26 cellular contexts compared by ENCODE assay signal in genomic region chr16:75258807-75259141, GRCh38. TPM values are rescaled to one million over a fixed set of nuclear protein-coding genes. Genes with fewer than 3 reads are reported as not detected.
DNase-seq lines count a peak whose midpoint lies in the region; ATAC-seq and TF ChIP-seq lines count a peak whose summit lies in the region.
"Had no signal": no experiment of that assay in that cellular context is flagged by ENCODE, and none has a peak within 500 bp of the region (broad histone marks: within the 10 kb centered on the region; RNA-seq: fewer than 3 reads in every experiment).

No MANE protein-coding gene starts in this region.

- H3K9me1 ChIP-seq in IMR-90 (ENCODE audit: insufficient read depth, low read length) = peaks cover 51% of the 10 kb centered on the region

- H4K8ac ChIP-seq in IMR-90 (ENCODE audit: low read depth in 2 of 2, low read length in 2 of 2) = no peak overlapping the region

- H3K4me3 ChIP-seq in IMR-90 (ENCODE audit: insufficient read depth, low read depth, low read length) (no peak overlapping the region), smooth muscle cell (no peak overlapping the region)
- H3K4me3 ChIP-seq: HAP-1, SK-N-MC, uterus had no signal

- TF ChIP-seq POLR2A in IMR-90 (IDR thresholded peaks at IDR 0.05; ENCODE audit: low read depth, low read length) = no peak

- no peak for DNase-seq in IMR-90
- no peak for DNase-seq in RWPE1 (ENCODE audit: low spot score)
- DNase-seq in glutamatergic neuron = no peak
- DNase-seq in smooth muscle cell (lab: John Stamatoyannopoulos, UW; ENCODE audit: unreplicated experiment) = no peak
- no peak for DNase-seq in pons (ENCODE audit: low spot score)
- no peak for DNase-seq in midbrain (lab: John Stamatoyannopoulos, UW)
- DNase-seq in activated T-cell treated with anti-CD3 and anti-CD28 coated beads, Interleukin-2, amount 50 U/mL, for 72 hours = no peak
- DNase-seq: activated CD4-positive, alpha-beta T cell treated with anti-CD3 and anti-CD28 coated beads, Interleukin-2, amount 50 U/mL, for 1 hour; activated effector memory CD4-positive, alpha-beta T cell treated with Interleukin-2 at 50 U/mL for 16 hours; CD4-positive, alpha-beta T cell; cortex of kidney; GDM1; naive thymus-derived CD8-positive, alpha-beta T cell; NCI-H2029 treated with DMSO at 0.1 percent for 48 hours; NCI-H446 treated with DMSO at 0.1 percent for 48 hours; NK-92 treated with Interleukin-12 subunit alpha and Interleukin-12 subunit beta, amount 100 ng/mL, for 24 hours; posterior cingulate gyrus had no signal

- no peak overlapping the region for H4K5ac ChIP-seq in IMR-90 (ENCODE audit: low read depth, low read length)

- peak overlapping the region; percentile 96 for H3K27ac Mint-ChIP-seq in glutamatergic neuron (ENCODE audit: unreplicated experiment)
- no peak overlapping the region for H3K27ac Mint-ChIP-seq in activated T-cell treated with anti-CD3 and anti-CD28 coated beads, Interleukin-2, amount 50 U/mL, for 72 hours
- H3K27ac Mint-ChIP-seq: CD4-positive, alpha-beta T cell; memory B cell; naive thymus-derived CD8-positive, alpha-beta T cell had no signal

- H3K36me3 ChIP-seq in IMR-90 (ENCODE audit: control insufficient read depth, insufficient read depth, low read length) (peaks cover 8% of the 10 kb centered on the region; the same call in 1 of the 2 replicates), smooth muscle cell (ENCODE audit: low read depth) (no peaks in the 10 kb centered on the region)
- H3K36me3 ChIP-seq: HAP-1, uterus had no signal

- H3K18ac ChIP-seq in IMR-90 (ENCODE audit: low read depth, low read length) = no peak overlapping the region

- H3K27me3 ChIP-seq in IMR-90 (ENCODE audit: control insufficient read depth, insufficient read depth, low read length) (no peaks in the 10 kb centered on the region), smooth muscle cell (ENCODE audit: low read depth) (no peaks in the 10 kb centered on the region)
- H3K27me3 ChIP-seq: uterus had no signal

- BruUV-seq in IMR-90 (replicated peaks; lab: Mats Ljungman, UMichigan) = no TSS peak

- H3K79me2 ChIP-seq in smooth muscle cell (ENCODE audit: low read depth) = peaks cover 89% of the 10 kb centered on the region

- H2AFZ ChIP-seq in IMR-90 (replicated peaks; ENCODE audit: low read length, poor library complexity) (no peak overlapping the region), smooth muscle cell (ENCODE audit: low read depth) (no peak overlapping the region)

- H3K9me3 ChIP-seq in IMR-90 (ENCODE audit: control insufficient read depth, insufficient read depth, low read length) (no peaks in the 10 kb centered on the region), smooth muscle cell (replicated peaks; ENCODE audit: low read depth) (no peaks in the 10 kb centered on the region)
- H3K9me3 ChIP-seq: HAP-1, uterus had no signal

- no peaks in the 10 kb centered on the region for H3K36me3 Mint-ChIP-seq in glutamatergic neuron (ENCODE audit: unreplicated experiment)
- no peaks in the 10 kb centered on the region for H3K36me3 Mint-ChIP-seq in activated T-cell treated with anti-CD3 and anti-CD28 coated beads, Interleukin-2, amount 50 U/mL, for 72 hours (ENCODE audit: insufficient read depth in 2 of 2)
- H3K36me3 Mint-ChIP-seq: memory B cell; naive thymus-derived CD8-positive, alpha-beta T cell had no signal

- no peak overlapping the region for H2BK15ac ChIP-seq in IMR-90 (ENCODE audit: low read depth, low read length)

- H3K4me2 ChIP-seq in IMR-90 (ENCODE audit: low read depth, low read length) (no peak overlapping the region), smooth muscle cell (no peak overlapping the region)

- H3K9ac ChIP-seq in IMR-90 (ENCODE audit: low read depth, low read length) (no peak overlapping the region), smooth muscle cell (ENCODE audit: low read depth) (no peak overlapping the region)

- H3K4me3 Mint-ChIP-seq in glutamatergic neuron (ENCODE audit: unreplicated experiment) = peak overlapping the region; percentile 88
- no peak overlapping the region for H3K4me3 Mint-ChIP-seq in activated T-cell treated with anti-CD3 and anti-CD28 coated beads, Interleukin-2, amount 50 U/mL, for 72 hours
- H3K4me3 Mint-ChIP-seq: memory B cell; naive thymus-derived CD8-positive, alpha-beta T cell had no signal

- no CpG with 5 or more reads among the region's 6 CpGs for WGBS in IMR-90 (ENCODE audit: extremely low coverage in 2 of 2, insufficient read length in 1 of 2), 2 experiments
- WGBS in smooth muscle cell (ENCODE audit: low lambda C conversion rate) = 83% methylated on average over 6 of the region's 6 CpGs

- CTCF ChIA-PET in IMR-90 (lab: Yijun Ruan, JAX) (no interaction called here), RWPE1 (lab: Yijun Ruan, JAX) (no interaction called here)

- no peak for TF ChIP-seq RAD21 in IMR-90 (IDR thresholded peaks at IDR 0.05; ENCODE audit: low read length)

- H3K79me1 ChIP-seq in IMR-90 (ENCODE audit: low read depth in 1 of 2, low read length in 2 of 2) = peaks cover 0 to 84% of the 10 kb centered on the region in 2 experiments; a peak in 2 of 4 replicates

- peaks cover 15% of the 10 kb centered on the region for H3K27me3 Mint-ChIP-seq in glutamatergic neuron (ENCODE audit: unreplicated experiment)
- peaks cover 30% of the 10 kb centered on the region for H3K27me3 Mint-ChIP-seq in activated T-cell treated with anti-CD3 and anti-CD28 coated beads, Interleukin-2, amount 50 U/mL, for 72 hours (ENCODE audit: low read depth)

- H2AK9ac ChIP-seq in IMR-90 (replicated peaks; ENCODE audit: low read depth, low read length, poor library complexity) = no peak overlapping the region

- peak overlapping the region; percentile 84; the same call in 1 of the 2 replicates for H3K23ac ChIP-seq in IMR-90 (ENCODE audit: low read depth, low read length)

- H3K9me3 Mint-ChIP-seq in glutamatergic neuron (ENCODE audit: unreplicated experiment) = peaks cover 16% of the 10 kb centered on the region
- H3K9me3 Mint-ChIP-seq in activated T-cell treated with anti-CD3 and anti-CD28 coated beads, Interleukin-2, amount 50 U/mL, for 72 hours = no peaks in the 10 kb centered on the region
- H3K9me3 Mint-ChIP-seq: CD4-positive, alpha-beta T cell; memory B cell; naive thymus-derived CD8-positive, alpha-beta T cell had no signal

- ATAC-seq in IMR-90 (ENCODE audit: low read depth) = no peak
- no peak for ATAC-seq in activated T-cell treated with anti-CD3 and anti-CD28 coated beads, Interleukin-2, amount 50 U/mL, for 72 hours (replicated peaks in 1 of 2)
- ATAC-seq: naive thymus-derived CD8-positive, alpha-beta T cell; sciatic nerve had no signal

- intact Hi-C loops in IMR-90 (cut with micrococcal nuclease) = no loop called here

- no peak overlapping the region for H2BK120ac ChIP-seq in IMR-90 (ENCODE audit: low read depth, low read length)

- H4K20me1 ChIP-seq in IMR-90 (ENCODE audit: insufficient read depth, low read length) (peaks cover 95% of the 10 kb centered on the region), smooth muscle cell (ENCODE audit: low read depth) (peaks cover 100% of the 10 kb centered on the region)

- dilution Hi-C loops in IMR-90 (cut with HindIII; ENCODE audit: low sequenced_read_pairs, unreplicated experiment) = no loop called here

- POLR2A ChIA-PET in IMR-90 (lab: Charles Lee; ENCODE audit: unreplicated experiment) = no interaction called here
- POLR2A ChIA-PET in RWPE1 (lab: Yijun Ruan, JAX; ENCODE audit: low non-redundant PET) = no interaction called here

- peaks cover 74% of the 10 kb centered on the region for H3K4me1 ChIP-seq in IMR-90 (ENCODE audit: control insufficient read depth, insufficient read depth, low read length)
- H3K4me1 ChIP-seq in smooth muscle cell (ENCODE audit: low read depth) = peaks cover 46% of the 10 kb centered on the region

- H3K14ac ChIP-seq in IMR-90 (replicated peaks; ENCODE audit: low read depth, low read length) = peak overlapping the region; percentile 49; the same call in 1 of the 2 replicates

- no peak overlapping the region for H4K91ac ChIP-seq in IMR-90 (ENCODE audit: insufficient read depth, low read depth, low read length)

- in situ Hi-C loops in IMR-90 (cut with MboI; ENCODE audit: low sequenced_read_pairs) = no loop called here

- no peak overlapping the region for H2BK5ac ChIP-seq in IMR-90 (ENCODE audit: low read depth, low read length, poor library complexity, severe bottlenecking)

- 0 out of 2 replicates have a peak overlapping the region, but pooled peaks have one; percentile 27 for H3K4ac ChIP-seq in IMR-90 (ENCODE audit: low read depth, low read length)

- H3K27ac ChIP-seq in IMR-90 (ENCODE audit: insufficient read depth, low read length) (no peak overlapping the region), RWPE1 (peak overlapping the region; percentile 98), smooth muscle cell (ENCODE audit: low read depth) (peak overlapping the region; percentile 95)
- H3K27ac ChIP-seq: SK-N-MC, uterus, VCaP had no signal

- peaks cover 21% of the 10 kb centered on the region for H3F3A ChIP-seq in smooth muscle cell (ENCODE audit: low read depth)

- peaks cover 61% of the 10 kb centered on the region for H3K4me1 Mint-ChIP-seq in glutamatergic neuron (ENCODE audit: low read depth, unreplicated experiment)
- no peaks in the 10 kb centered on the region for H3K4me1 Mint-ChIP-seq in activated T-cell treated with anti-CD3 and anti-CD28 coated beads, Interleukin-2, amount 50 U/mL, for 72 hours (ENCODE audit: low read depth)
- H3K4me1 Mint-ChIP-seq: memory B cell had no signal

- no peak overlapping the region for H3K56ac ChIP-seq in IMR-90 (ENCODE audit: extremely low read depth, insufficient read depth, low read length)

- TF ChIP-seq CTCF in IMR-90 (conservative IDR thresholded peaks at IDR 0.05; ENCODE audit: low read depth, low read length) = no peak
- TF ChIP-seq CTCF in RWPE1 (conservative IDR thresholded peaks at IDR 0.05; ENCODE audit: low read depth) = no peak
- TF ChIP-seq CTCF in glutamatergic neuron (IDR thresholded peaks at IDR 0.05; ENCODE audit: partially characterized antibody, unreplicated experiment) = no peak
- TF ChIP-seq CTCF in smooth muscle cell (IDR thresholded peaks at IDR 0.05; ENCODE audit: borderline replicate concordance, insufficient read depth, poor library complexity, severe bottlenecking) = no peak

- H2BK20ac ChIP-seq in IMR-90 (ENCODE audit: low read depth, low read length) = no peak overlapping the region

- H2AK5ac ChIP-seq in IMR-90 (ENCODE audit: low read depth, low read length) = no peak overlapping the region

RNA-seq across cellular contexts. Expression of gene BCAR1, which starts 7.3 kb away (rescaled TPM):
- 17.8 and 18.1 TPM in 2 replicates for total RNA-seq in IMR-90 (2012; rRNA removed)
- polyA plus RNA-seq in IMR-90 (2012; rRNA removed) = 99.4 and 127 TPM in 2 replicates
- 84.8 and 140 TPM in 2 replicates for polyA plus RNA-seq in IMR-90 (2012; cell fraction: cytosol; rRNA removed)
- 214 and 473 TPM in 2 replicates for polyA plus RNA-seq in IMR-90 (2012; cell fraction: nucleus; rRNA removed; ENCODE audit: low replicate concordance)
- total RNA-seq in glutamatergic neuron (ENCODE audit: unreplicated experiment) = 212 TPM
- total RNA-seq in smooth muscle cell = 49.4 and 49.9 TPM in 2 replicates
- 117 and 123 TPM in 2 replicates for polyA plus RNA-seq in smooth muscle cell
- 1 to 10 TPM; 1.2 to 1.5 TPM for total RNA-seq in activated T-cell treated with anti-CD3 and anti-CD28 coated beads, Interleukin-2, amount 50 U/mL, for 72 hours
- total RNA-seq: T-helper 2 cell treated with Interferon-gamma antibody and Interleukin-4, amounts not matched to agents 100 ng/mL and 5 ng/mL, for 36 hours had no signal
- polyA plus RNA-seq: naive thymus-derived CD8-positive, alpha-beta T cell had no signal

RNA-seq across cellular contexts. Expression of gene CTRB1, which starts 40.0 kb away (rescaled TPM):
- total RNA-seq in IMR-90 (2012; rRNA removed) (not detected in 2 replicates), glutamatergic neuron (ENCODE audit: unreplicated experiment) (not detected), smooth muscle cell (not detected in 2 replicates)
- polyA plus RNA-seq in IMR-90 (2012; rRNA removed) (not detected in 2 replicates), smooth muscle cell (1.9 and 7.2 TPM in 2 replicates)
- polyA plus RNA-seq in IMR-90 (2012; cell fraction: cytosol; rRNA removed) = not detected in 2 replicates
- polyA plus RNA-seq in IMR-90 (2012; cell fraction: nucleus; rRNA removed; ENCODE audit: low replicate concordance) = not detected in 2 replicates
- total RNA-seq in activated T-cell treated with anti-CD3 and anti-CD28 coated beads, Interleukin-2, amount 50 U/mL, for 72 hours = not detected
- total RNA-seq: CD4-positive, alpha-beta T cell; HT1080; naive thymus-derived CD8-positive, alpha-beta T cell; RPMI7951; T-helper 2 cell treated with Interferon-gamma antibody and Interleukin-4, amounts not matched to agents 100 ng/mL and 5 ng/mL, for 36 hours; uterus had no signal
- polyA plus RNA-seq: naive thymus-derived CD8-positive, alpha-beta T cell had no signal

RNA-seq across cellular contexts. Expression of gene CTRB2, which starts 51.8 kb away (rescaled TPM):
- total RNA-seq in IMR-90 (2012; rRNA removed) (not detected in 2 replicates), glutamatergic neuron (ENCODE audit: unreplicated experiment) (not detected), smooth muscle cell (1.7 TPM in 1 of 2 replicates, not detected in the other)
- polyA plus RNA-seq in IMR-90 (2012; rRNA removed) (not detected in 2 replicates), smooth muscle cell (2.3 and 11.1 TPM in 2 replicates)
- not detected in 2 replicates for polyA plus RNA-seq in IMR-90 (2012; cell fraction: cytosol; rRNA removed)
- 0.09 TPM in 1 of 2 replicates, not detected in the other for polyA plus RNA-seq in IMR-90 (2012; cell fraction: nucleus; rRNA removed; ENCODE audit: low replicate concordance)
- total RNA-seq in activated T-cell treated with anti-CD3 and anti-CD28 coated beads, Interleukin-2, amount 50 U/mL, for 72 hours = not detected
- total RNA-seq: CD4-positive, alpha-beta T cell; HT1080; naive thymus-derived CD8-positive, alpha-beta T cell; RPMI7951; T-helper 2 cell treated with Interferon-gamma antibody and Interleukin-4, amounts not matched to agents 100 ng/mL and 5 ng/mL, for 36 hours; uterus had no signal
- polyA plus RNA-seq: naive thymus-derived CD8-positive, alpha-beta T cell had no signal
